Comparison of ENCODE assay signal across 11 cellular contexts in the genomic region with DNA sequence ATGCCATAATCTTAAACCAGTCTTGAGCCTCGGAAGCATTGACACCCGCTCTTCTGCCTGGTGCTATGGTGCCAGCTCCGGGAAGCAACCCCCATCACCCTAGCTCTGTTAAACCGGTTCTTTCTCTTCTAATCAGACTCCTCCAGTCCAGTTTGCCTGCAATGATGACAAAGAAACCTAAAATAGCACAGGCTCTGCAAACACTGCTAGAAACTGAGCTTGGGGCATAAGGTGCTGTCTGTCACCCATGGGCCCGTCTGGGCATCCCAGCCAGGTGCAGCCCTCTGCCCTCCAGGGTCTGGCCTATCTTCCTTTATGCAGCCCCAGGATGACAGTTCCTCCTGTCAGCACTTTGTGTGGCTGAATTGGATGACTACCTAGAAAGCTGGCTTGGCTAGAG. TPM values are rescaled to one million over a fixed set of nuclear protein-coding genes. Genes with fewer than 3 reads are reported as not detected.
A peak's percentile ranks its signal among the peaks of the same experiment; 100 is the strongest.
DNase-seq lines count a peak whose midpoint lies in the region; ATAC-seq and TF ChIP-seq lines count a peak whose summit lies in the region.
"Had no signal": no experiment of that assay in that cellular context is flagged by ENCODE, and none has a peak within 500 bp of the region (broad histone marks: within the 10 kb centered on the region; RNA-seq: fewer than 3 reads in every experiment).

No MANE protein-coding gene starts in this region.

- H3K4me2 ChIP-seq in OCI-LY3 (ENCODE audit: low read length), result peak overlapping the region; percentile 30; the same call in 1 of the 2 replicates

- no peaks in the 10 kb centered on the region for H3K27me3 ChIP-seq in OCI-LY3 (ENCODE audit: low read depth, low read length)

- H3K27ac Mint-ChIP-seq in CD14-positive monocyte (peak overlapping the region; percentile 61 to 93 (median 82)), osteocyte (ENCODE audit: unreplicated experiment) (peak overlapping the region; percentile 94)
- no peak overlapping the region for H3K27ac Mint-ChIP-seq in activated T-cell treated with anti-CD3 and anti-CD28 coated beads, Interleukin-2, amount 50 U/mL, for 72 hours
- H3K27ac Mint-ChIP-seq: CD4-positive, alpha-beta memory T cell had no signal

- intact Hi-C loops in CD14-positive monocyte (cut with micrococcal nuclease), result loop anchor here (2.0 kb wide), 2 partner anchors 18 to 52 kb away; no protein-coding TSS in a partner anchor

- no peaks in the 10 kb centered on the region for H4K20me1 ChIP-seq in OCI-LY3 (ENCODE audit: insufficient read depth, low read length)

- peak overlapping the region; percentile 55 for H3K27ac ChIP-seq in OCI-LY3 (ENCODE audit: low read length)
- H3K27ac ChIP-seq in epithelial cell of prostate, result peak overlapping the region; percentile 100

- no peaks in the 10 kb centered on the region for H3K36me3 ChIP-seq in OCI-LY3 (replicated peaks; ENCODE audit: low read depth, low read length)

- H2AFZ ChIP-seq in OCI-LY3 (ENCODE audit: low read depth, low read length), result 0 out of 2 replicates have a peak overlapping the region, but pooled peaks have one; percentile 89

- H3K36me3 Mint-ChIP-seq in CD14-positive monocyte, result no peaks in the 10 kb centered on the region
- H3K36me3 Mint-ChIP-seq in osteocyte (ENCODE audit: unreplicated experiment), result no peaks in the 10 kb centered on the region
- no peaks in the 10 kb centered on the region for H3K36me3 Mint-ChIP-seq in activated T-cell treated with anti-CD3 and anti-CD28 coated beads, Interleukin-2, amount 50 U/mL, for 72 hours (ENCODE audit: insufficient read depth in 2 of 2)
- H3K36me3 Mint-ChIP-seq: CD4-positive, alpha-beta memory T cell had no signal

- H3K27me3 Mint-ChIP-seq in CD14-positive monocyte (ENCODE audit: low read depth in 3 of 3), result peaks cover 0 to 2% (median 2%) of the 10 kb centered on the region in 3 donors
- no peaks in the 10 kb centered on the region for H3K27me3 Mint-ChIP-seq in osteocyte (ENCODE audit: unreplicated experiment)
- peaks cover 25% of the 10 kb centered on the region for H3K27me3 Mint-ChIP-seq in activated T-cell treated with anti-CD3 and anti-CD28 coated beads, Interleukin-2, amount 50 U/mL, for 72 hours (ENCODE audit: low read depth)
- H3K27me3 Mint-ChIP-seq: CD4-positive, alpha-beta memory T cell had no signal

- DNase-seq in CD14-positive monocyte (ENCODE audit: low spot score), result no peak
- DNase-seq in epithelial cell of prostate (ENCODE audit: low read depth, low spot score), result peak; percentile 90
- no peak for DNase-seq in osteocyte (ENCODE audit: extremely low spot score, unreplicated experiment)
- DNase-seq in activated T-cell treated with anti-CD3 and anti-CD28 coated beads, Interleukin-2, amount 50 U/mL, for 72 hours, result no peak
- DNase-seq in stimulated activated CD4-positive, alpha-beta T cell treated with anti-CD3 and anti-CD28 coated beads, Interleukin-12 subunit alpha, Interleukin-12 subunit beta, amount 100 ng/mL, for 4 hours, result no peak
- no peak for DNase-seq in NCI-H69 (lab: John Stamatoyannopoulos, UW)
- DNase-seq: activated CD8-positive, alpha-beta memory T cell treated with anti-CD3 and anti-CD28 coated beads, Interleukin-2, amount 50 U/mL, for 4 hours; CD4-positive, alpha-beta memory T cell; cortex of kidney had no signal

- peak overlapping the region in 1 of 2 donors; percentile 24 for H3K4me3 Mint-ChIP-seq in CD14-positive monocyte
- no peak overlapping the region for H3K4me3 Mint-ChIP-seq in osteocyte (ENCODE audit: unreplicated experiment)
- no peak overlapping the region for H3K4me3 Mint-ChIP-seq in activated T-cell treated with anti-CD3 and anti-CD28 coated beads, Interleukin-2, amount 50 U/mL, for 72 hours
- H3K4me3 Mint-ChIP-seq: CD4-positive, alpha-beta memory T cell had no signal

- H3K9me3 ChIP-seq in OCI-LY3 (ENCODE audit: insufficient read depth, low read length), result no peaks in the 10 kb centered on the region

- H3K9me3 Mint-ChIP-seq in CD14-positive monocyte (peaks cover 0 to 3% (median 0%) of the 10 kb centered on the region in 7 donors), osteocyte (ENCODE audit: unreplicated experiment) (no peaks in the 10 kb centered on the region)
- no peaks in the 10 kb centered on the region for H3K9me3 Mint-ChIP-seq in activated T-cell treated with anti-CD3 and anti-CD28 coated beads, Interleukin-2, amount 50 U/mL, for 72 hours
- H3K9me3 Mint-ChIP-seq: CD4-positive, alpha-beta memory T cell had no signal

- no peaks in the 10 kb centered on the region for H3K79me2 ChIP-seq in OCI-LY3 (ENCODE audit: low read length)

- H3K4me1 Mint-ChIP-seq in CD14-positive monocyte (peaks cover 25% of the 10 kb centered on the region), osteocyte (ENCODE audit: unreplicated experiment) (peaks cover 75% of the 10 kb centered on the region)
- peaks cover 17% of the 10 kb centered on the region for H3K4me1 Mint-ChIP-seq in activated T-cell treated with anti-CD3 and anti-CD28 coated beads, Interleukin-2, amount 50 U/mL, for 72 hours (ENCODE audit: low read depth)

- TF ChIP-seq CTCF in CD14-positive monocyte (IDR thresholded peaks at IDR 0.05) (no peak), OCI-LY3 (IDR thresholded peaks at IDR 0.05; ENCODE audit: low read depth, low read length) (no peak), osteocyte (IDR thresholded peaks at IDR 0.05) (no peak)

- no peak overlapping the region; the same call in 1 of the 2 replicates for H3K9ac ChIP-seq in OCI-LY3 (ENCODE audit: low read length)

- H3K4me1 ChIP-seq in OCI-LY3 (ENCODE audit: low read length), result peaks cover 20% of the 10 kb centered on the region

- H3K4me3 ChIP-seq in OCI-LY3 (ENCODE audit: low read length), result no peak overlapping the region

- ATAC-seq in activated T-cell treated with anti-CD3 and anti-CD28 coated beads, Interleukin-2, amount 50 U/mL, for 72 hours (replicated peaks in 1 of 2), result no peak
- no peak for ATAC-seq in HG02981 (IDR thresholded peaks at IDR 0.05; ENCODE audit: unreplicated experiment)

RNA-seq across cellular contexts. Expression of gene CAMK2G, which starts 14.2 kb away (rescaled TPM):
- polyA plus RNA-seq in CD14-positive monocyte, result 1 to 10 TPM; 1.7 to 3.0 TPM
- total RNA-seq in osteocyte, result 37.6 and 38.2 TPM in 2 replicates
- total RNA-seq in activated T-cell treated with anti-CD3 and anti-CD28 coated beads, Interleukin-2, amount 50 U/mL, for 72 hours, result 10 to 100 TPM; 25.0 to 30.3 TPM

RNA-seq across cellular contexts. Expression of gene PLAU, which starts 22.4 kb away (rescaled TPM):
- polyA plus RNA-seq in CD14-positive monocyte, result under 1 TPM; 0.16 to 0.43 TPM
- 112 and 118 TPM in 2 replicates for total RNA-seq in osteocyte
- under 1 TPM; 0.43 to 0.44 TPM for total RNA-seq in activated T-cell treated with anti-CD3 and anti-CD28 coated beads, Interleukin-2, amount 50 U/mL, for 72 hours
- polyA plus RNA-seq: CD4-positive, alpha-beta memory T cell had no signal

Comparison
In these comparisons a context has a peak if more than half of its experiments do, and no peak if none do; other contexts are left out.
1. RNA of gene PLAU, which starts 22.4 kb away (total RNA-seq): 112 to 118 TPM in osteocyte; 0.43 to 0.44 TPM in activated T-cell treated with anti-CD3 and anti-CD28 coated beads, Interleukin-2, amount 50 U/mL, for 72 hours; every median in the first group is over 10 times any median in the second.